In genomic region chr12:92416385-92416812, GRCh38 we compare ENCODE assay signal across 27 cellular contexts.
"Had no signal": no experiment of that assay in that cellular context is flagged by ENCODE, and none has a peak within 500 bp of the region (broad histone marks: within the 10 kb centered on the region; RNA-seq: fewer than 3 reads in every experiment).

No MANE protein-coding gene starts in this region.

- H3K27ac ChIP-seq: coronary artery, esophagus squamous epithelium, gastrocnemius medialis, lower lobe of right lung, neural progenitor cell, spleen, tibial artery, WERI-Rb-1 had no signal

- H3K36me3 Mint-ChIP-seq: naive B cell, neural progenitor cell, T-cell had no signal

- DNase-seq: activated CD4-positive, CD25-positive, alpha-beta regulatory T cell treated with anti-CD3 and anti-CD28 coated beads, Interleukin-2, amount 50 U/mL, for 72 hours; activated CD8-positive, alpha-beta memory T cell treated with anti-CD3 and anti-CD28 coated beads for 24 hours; activated CD8-positive, alpha-beta memory T cell treated with anti-CD3 and anti-CD28 coated beads, Interleukin-2, amount 50 U/mL, for 4 hours; activated naive CD4-positive, alpha-beta T cell treated with Interleukin-2 at 50 U/mL for 16 hours; activated naive CD8-positive, alpha-beta T cell treated with anti-CD3 and anti-CD28 coated beads for 36 hours; activated T-cell treated with anti-CD3 and anti-CD28 coated beads, Interleukin-2, amount 50 U/mL, for 24 hours; amniotic stem cell; cerebellar nuclear complex; esophagus squamous epithelium; gastrocnemius medialis; islet precursor cell; left colon; lower lobe of right lung; naive B cell; retina; spleen; stimulated activated CD4-positive, alpha-beta T cell treated with anti-CD3 and anti-CD28 coated beads, Interleukin-4, amount 100 ng/mL, for 24 hours; T-cell; tibial artery; WERI-Rb-1 had no signal

- H3K9me3 ChIP-seq: breast epithelium, esophagus squamous epithelium, gastrocnemius medialis, lower lobe of right lung, spleen, tibial artery had no signal

- H3K4me3 Mint-ChIP-seq: activated naive CD8-positive, alpha-beta T cell treated with anti-CD3 and anti-CD28 coated beads for 36 hours; activated T-cell treated with anti-CD3 and anti-CD28 coated beads, Interleukin-2, amount 50 U/mL, for 24 hours; naive B cell; neural progenitor cell; stimulated activated naive CD8-positive, alpha-beta T cell treated with anti-CD3 and anti-CD28 coated beads, Interleukin-15, Interleukin-2, amounts not matched to agents 100 ng/mL and 50 ng/mL, for 24 hours; T-cell; T-helper 2 cell treated with Interferon-gamma antibody and Interleukin-4, amounts not matched to agents 5 μg/mL and 100 μg/mL, for 36 hours had no signal

- H3K9me3 Mint-ChIP-seq: activated T-cell treated with anti-CD3 and anti-CD28 coated beads, Interleukin-2, amount 50 U/mL, for 24 hours; neural progenitor cell had no signal

- ATAC-seq: gastrocnemius medialis, left colon, lower lobe of right lung, T-cell had no signal

- H3K27ac Mint-ChIP-seq: activated naive CD8-positive, alpha-beta T cell treated with anti-CD3 and anti-CD28 coated beads for 36 hours; activated T-cell treated with anti-CD3 and anti-CD28 coated beads, Interleukin-2, amount 50 U/mL, for 24 hours; activated T-helper 2 cell treated with anti-CD3 and anti-CD28 coated beads, Interferon-gamma antibody, Interleukin-2, Interleukin-4, amounts not matched to agents 10 μg/mL and 5 μg/mL and 100 μg/mL, durations not matched to agents 14 hours and 24 hours and 36 hours; neural progenitor cell; progenitor cell of endocrine pancreas; stimulated activated naive CD8-positive, alpha-beta T cell treated with anti-CD3 and anti-CD28 coated beads, Interleukin-15, Interleukin-2, amounts not matched to agents 100 ng/mL and 50 ng/mL, for 24 hours; T-cell; T-helper 2 cell treated with Interferon-gamma antibody and Interleukin-4, amounts not matched to agents 5 μg/mL and 100 μg/mL, for 36 hours had no signal

- H3K27me3 ChIP-seq: breast epithelium, esophagus squamous epithelium, gastrocnemius medialis, neural progenitor cell, spleen, tibial artery had no signal

- H3K27me3 Mint-ChIP-seq: activated naive CD8-positive, alpha-beta T cell treated with anti-CD3 and anti-CD28 coated beads for 36 hours; activated T-cell treated with anti-CD3 and anti-CD28 coated beads, Interleukin-2, amount 50 U/mL, for 24 hours; naive B cell; progenitor cell of endocrine pancreas; stimulated activated naive CD8-positive, alpha-beta T cell treated with anti-CD3 and anti-CD28 coated beads, Interleukin-15, Interleukin-2, amounts not matched to agents 100 ng/mL and 50 ng/mL, for 24 hours; T-cell had no signal
